Comparison of ENCODE assay signal across 25 cellular contexts in genomic region chr12:65953621-65954020, GRCh38.
DNase-seq lines count a peak whose midpoint lies in the region; ATAC-seq, FAIRE-seq and TF ChIP-seq lines count a peak whose summit lies in the region.
"Had no signal": no experiment of that assay in that cellular context is flagged by ENCODE, and none has a peak within 500 bp of the region (broad histone marks: within the 10 kb centered on the region; RNA-seq: fewer than 3 reads in every experiment).

No MANE protein-coding gene starts in this region.

- peaks cover 3 to 12% of the 10 kb centered on the region in 2 donors for H3K4me1 Mint-ChIP-seq in immature natural killer cell
- H3K4me1 Mint-ChIP-seq: activated naive CD4-positive, alpha-beta T cell treated with anti-CD3 and anti-CD28 coated beads, Interleukin-2, amount 50 U/mL, for 24 hours; stimulated activated effector memory CD8-positive, alpha-beta T cell treated with anti-CD3 and anti-CD28 coated beads, Interleukin-12 subunit alpha, Interleukin-12 subunit beta, amount 100 ng/mL, for 72 hours had no signal

- peak overlapping the region; percentile 51 for H3K4me2 ChIP-seq in A549
- H3K4me2 ChIP-seq: GM23338 had no signal

- 0 out of 6 replicates have a peak overlapping the region, but pooled peaks of 1 of the 2 experiments have one; percentile 2 for H3K27ac ChIP-seq in A549
- H3K27ac ChIP-seq: C4-2B, coronary artery, sigmoid colon, thoracic aorta had no signal

- no peaks in the 10 kb centered on the region for H3K27me3 Mint-ChIP-seq in immature natural killer cell (ENCODE audit: low read depth in 3 of 3)

- POLR2A ChIA-PET in A549 (lab: Yijun Ruan, JAX): no interaction called here

- H3K36me3 Mint-ChIP-seq in immature natural killer cell: no peaks in the 10 kb centered on the region
- H3K36me3 Mint-ChIP-seq: activated naive CD4-positive, alpha-beta T cell treated with anti-CD3 and anti-CD28 coated beads, Interleukin-2, amount 50 U/mL, for 24 hours; natural killer cell treated with Interleukin-12 subunit alpha and Interleukin-12 subunit beta and Interleukin-15 and Interleukin-18, amount 100 ng/mL, for 72 hours; stimulated activated effector memory CD8-positive, alpha-beta T cell treated with anti-CD3 and anti-CD28 coated beads, Interleukin-12 subunit alpha, Interleukin-12 subunit beta, amount 100 ng/mL, for 72 hours had no signal

- FAIRE-seq in A549 (lab: Jason Lieb, UNC) (no peak), H54 (lab: Jason Lieb, UNC) (no peak)
- FAIRE-seq: GM12891 had no signal

- TF ChIP-seq EP300 in A549 (IDR thresholded peaks at IDR 0.05): no peak

- DNase-seq in A549 (ENCODE audit: low read depth in 1 of 2, low spot score in 1 of 2) (no peak), ELR (ENCODE audit: low read depth) (peak; percentile 65), amniotic epithelial cell (ENCODE audit: low read depth) (peak; percentile 77), fibroblast of pulmonary artery (ENCODE audit: low read depth) (peak; percentile 55), immature natural killer cell (no peak), H54 (ENCODE audit: insufficient read length, low spot score) (no peak), pons (ENCODE audit: low spot score) (no peak)
- DNase-seq: ACHN; DMS 273 treated with DMSO at 0.1 percent for 48 hours; Karpas-422; midbrain; NCI-H1092 treated with DMSO at 0.1 percent for 48 hours; NCI-H2029 treated with DMSO at 0.1 percent for 48 hours; NK-92 treated with Interleukin-12 subunit alpha and Interleukin-12 subunit beta, amount 100 ng/mL, for 24 hours; posterior cingulate gyrus; sigmoid colon had no signal

- H3K9me3 ChIP-seq in A549: no peaks in the 10 kb centered on the region
- H3K9me3 ChIP-seq: sigmoid colon, thoracic aorta had no signal

- peaks cover 33% of the 10 kb centered on the region for H3K4me1 ChIP-seq in A549

- H3K4me3 ChIP-seq in A549 (no peak overlapping the region), fibroblast of pulmonary artery (replicated peaks; ENCODE audit: low read depth, low read length) (no peak overlapping the region)
- H3K4me3 ChIP-seq: coronary artery, GM23338, sigmoid colon, thoracic aorta had no signal

- CTCF ChIA-PET in A549 (lab: Yijun Ruan, JAX): no interaction called here

- H3K27ac Mint-ChIP-seq in immature natural killer cell: no peak overlapping the region
- H3K27ac Mint-ChIP-seq: activated naive CD4-positive, alpha-beta T cell treated with anti-CD3 and anti-CD28 coated beads, Interleukin-2, amount 50 U/mL, for 24 hours; GM23338; natural killer cell treated with Interleukin-12 subunit alpha and Interleukin-12 subunit beta and Interleukin-15 and Interleukin-18, amount 100 ng/mL, for 72 hours; stimulated activated effector memory CD8-positive, alpha-beta T cell treated with anti-CD3 and anti-CD28 coated beads, Interleukin-12 subunit alpha, Interleukin-12 subunit beta, amount 100 ng/mL, for 72 hours had no signal

- TF ChIP-seq POLR2A in A549 (IDR thresholded peaks at IDR 0.05; ENCODE audit: low read length) (no peak), H54 (IDR thresholded peaks at IDR 0.05; ENCODE audit: low read depth, low read length) (no peak)

- ATAC-seq in A549 (no peak), HG03039 (IDR thresholded peaks at IDR 0.05; ENCODE audit: unreplicated experiment) (no peak)
- ATAC-seq: GM23338; natural killer cell treated with Interleukin-12 subunit alpha and Interleukin-12 subunit beta and Interleukin-15 and Interleukin-18, amount 100 ng/mL, for 72 hours; stimulated activated effector memory CD8-positive, alpha-beta T cell treated with anti-CD3 and anti-CD28 coated beads, Interleukin-12 subunit alpha, Interleukin-12 subunit beta, amount 100 ng/mL, for 72 hours had no signal

- TF ChIP-seq RAD21 in A549 (conservative IDR thresholded peaks at IDR 0.05 in 1 of 2, IDR thresholded peaks at IDR 0.05 in 1 of 2): no peak

- no peak for TF ChIP-seq CTCF in A549 (IDR thresholded peaks at IDR 0.05)
- TF ChIP-seq CTCF in fibroblast of pulmonary artery (IDR thresholded peaks at IDR 0.05; ENCODE audit: low read length, missing control alignments): no peak

- H3K4me3 Mint-ChIP-seq in immature natural killer cell: no peak overlapping the region
- H3K4me3 Mint-ChIP-seq: activated naive CD4-positive, alpha-beta T cell treated with anti-CD3 and anti-CD28 coated beads, Interleukin-2, amount 50 U/mL, for 24 hours; GM23338; natural killer cell treated with Interleukin-12 subunit alpha and Interleukin-12 subunit beta and Interleukin-15 and Interleukin-18, amount 100 ng/mL, for 72 hours; stimulated activated effector memory CD8-positive, alpha-beta T cell treated with anti-CD3 and anti-CD28 coated beads, Interleukin-12 subunit alpha, Interleukin-12 subunit beta, amount 100 ng/mL, for 72 hours had no signal

- 37% methylated on average over 3 of the region's 3 CpGs for WGBS in A549 (ENCODE audit: missing lambda C conversion rate)

- no peaks in the 10 kb centered on the region for H3K9me3 Mint-ChIP-seq in immature natural killer cell
- H3K9me3 Mint-ChIP-seq: activated naive CD4-positive, alpha-beta T cell treated with anti-CD3 and anti-CD28 coated beads, Interleukin-2, amount 50 U/mL, for 24 hours; GM23338; natural killer cell treated with Interleukin-12 subunit alpha and Interleukin-12 subunit beta and Interleukin-15 and Interleukin-18, amount 100 ng/mL, for 72 hours; stimulated activated effector memory CD8-positive, alpha-beta T cell treated with anti-CD3 and anti-CD28 coated beads, Interleukin-12 subunit alpha, Interleukin-12 subunit beta, amount 100 ng/mL, for 72 hours had no signal

TF ChIP-seq in A549, 52 proteins besides CTCF, POLR2A, EP300 and RAD21:
- TF ChIP-seq MAZ (IDR thresholded peaks at IDR 0.05; ENCODE audit: borderline replicate concordance, low read depth, low read length) (no peak), FOSL2 (IDR thresholded peaks at IDR 0.05) (no peak), FOSL2 (CRISPR knock-in tag; IDR thresholded peaks at IDR 0.05) (peak; percentile 13; the same call in 1 of the 2 replicates)

Comparison
In these comparisons a context has a peak if more than half of its experiments do, and no peak if none do; other contexts are left out.
1. DNase-seq: peak in ELR (single experiment), amniotic epithelial cell (single experiment) and fibroblast of pulmonary artery (single experiment); none in A549 (0 of 2), immature natural killer cell (0 of 3), H54 (single experiment) and pons (single experiment).